ENCODE assay signal across 23 cellular contexts in the genomic region with DNA sequence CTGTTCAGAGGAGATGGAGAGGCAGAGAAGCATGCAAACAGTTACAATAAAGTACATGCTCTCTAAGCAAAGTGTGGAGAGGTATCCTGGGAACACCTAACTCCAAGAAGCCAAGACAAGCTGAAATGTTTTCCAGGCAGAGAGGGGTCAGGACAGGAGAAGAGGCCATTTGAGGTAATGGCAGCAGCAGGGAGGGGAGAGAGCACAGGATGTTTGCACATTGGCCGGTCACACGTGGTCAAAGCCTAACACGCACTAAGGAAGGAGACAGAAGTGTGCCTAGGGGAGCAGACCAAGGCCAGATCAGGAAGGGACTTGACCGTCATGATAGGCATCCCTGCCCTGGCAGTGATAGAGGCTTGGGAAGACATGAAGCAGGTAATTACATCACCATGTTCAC.
"Had no signal": no experiment of that assay in that cellular context is flagged by ENCODE, and none has a peak within 500 bp of the region (broad histone marks: within the 10 kb centered on the region; RNA-seq: fewer than 3 reads in every experiment).

No MANE protein-coding gene starts in this region.

- ATAC-seq: activated naive CD4-positive, alpha-beta T cell treated with anti-CD3 and anti-CD28 coated beads, Interleukin-2, amount 50 U/mL, for 72 hours; activated T-helper 17 cell treated with anti-CD3 and anti-CD28 coated beads, Interleukin-2, amount 50 U/mL, for 72 hours; gastroesophageal sphincter had no signal

- H3K27ac ChIP-seq: esophagus squamous epithelium, gastroesophageal sphincter, neural progenitor cell, spleen, thyroid gland had no signal

- H3K27me3 ChIP-seq: esophagus squamous epithelium, gastroesophageal sphincter, neural progenitor cell, spleen, thyroid gland had no signal

- FAIRE-seq: colon, TTC549 had no signal

- H3K36me3 ChIP-seq: neural progenitor cell, spleen, thyroid gland had no signal

- H3K4me3 ChIP-seq: esophagus squamous epithelium, gastroesophageal sphincter, lung, neural progenitor cell, spleen, thyroid gland had no signal

- DNase-seq: activated CD4-positive, alpha-beta T cell treated with anti-CD3 and anti-CD28 coated beads for 1 hour; activated CD4-positive, alpha-beta T cell treated with anti-CD3 and anti-CD28 coated beads, Interleukin-2, amount 50 U/mL, for 1 hour; activated T-cell treated with anti-CD3 and anti-CD28 coated beads, Interleukin-2, amount 50 U/mL, for 1 hour; aorta; central memory CD4-positive, alpha-beta T cell; esophagus squamous epithelium; head of caudate nucleus; hypothalamus; left cardiac atrium; naive B cell; retina; spleen; stimulated activated CD4-positive, alpha-beta T cell treated with anti-CD3 and anti-CD28 coated beads, Interleukin-4, amount 100 ng/mL, for 24 hours; stimulated activated naive CD4-positive, alpha-beta T cell treated with Interleukin-2 at 50 U/mL for 16 hours; T-helper 1 cell; thyroid gland had no signal

- H3K4me1 ChIP-seq: neural progenitor cell had no signal

- H3K9me3 ChIP-seq: esophagus squamous epithelium, gastroesophageal sphincter, spleen, thyroid gland had no signal
